Comparison of ENCODE assay signal across 1 cellular context in genomic region chr19:14554382-14554812, GRCh38.
TF ChIP-seq lines count a peak whose summit lies in the region.

No MANE protein-coding gene starts in this region.

TF ChIP-seq in IMR-90, 13 proteins besides CTCF, POLR2A, EP300 and RAD21:
- TF ChIP-seq CHD1 (IDR thresholded peaks at IDR 0.05; ENCODE audit: low read depth, low read length): no peak
- TF ChIP-seq ELK1 (IDR thresholded peaks at IDR 0.05; ENCODE audit: borderline replicate concordance, low read depth, low read length): no peak
- no peak for TF ChIP-seq BHLHE40 (IDR thresholded peaks at IDR 0.05; ENCODE audit: low read depth, low read length)
- TF ChIP-seq USF2 (IDR thresholded peaks at IDR 0.05; ENCODE audit: low read depth, low read length): no peak
- no peak for TF ChIP-seq MXI1 (IDR thresholded peaks at IDR 0.05; ENCODE audit: borderline replicate concordance, low read depth, low read length)
- no peak for TF ChIP-seq CEBPB (IDR thresholded peaks at IDR 0.05; ENCODE audit: low read depth, low read length)
- no peak for TF ChIP-seq NFE2L2 (IDR thresholded peaks at IDR 0.05; ENCODE audit: low read depth, low read length)
- TF ChIP-seq RCOR1 (IDR thresholded peaks at IDR 0.05; ENCODE audit: insufficient replicate concordance, low read length): no peak
- no peak for TF ChIP-seq MAZ (IDR thresholded peaks at IDR 0.05; ENCODE audit: borderline replicate concordance, low read depth, low read length)
- no peak for TF ChIP-seq MAFK (IDR thresholded peaks at IDR 0.05; ENCODE audit: low read depth, low read length)
- no peak for TF ChIP-seq FOS (IDR thresholded peaks at IDR 0.05; ENCODE audit: low read depth, low read length)
- TF ChIP-seq SMC3 (IDR thresholded peaks at IDR 0.05; ENCODE audit: low read depth, low read length): no peak
- TF ChIP-seq RFX5 (IDR thresholded peaks at IDR 0.05; ENCODE audit: low read depth, low read length): no peak
